In the genomic region with DNA sequence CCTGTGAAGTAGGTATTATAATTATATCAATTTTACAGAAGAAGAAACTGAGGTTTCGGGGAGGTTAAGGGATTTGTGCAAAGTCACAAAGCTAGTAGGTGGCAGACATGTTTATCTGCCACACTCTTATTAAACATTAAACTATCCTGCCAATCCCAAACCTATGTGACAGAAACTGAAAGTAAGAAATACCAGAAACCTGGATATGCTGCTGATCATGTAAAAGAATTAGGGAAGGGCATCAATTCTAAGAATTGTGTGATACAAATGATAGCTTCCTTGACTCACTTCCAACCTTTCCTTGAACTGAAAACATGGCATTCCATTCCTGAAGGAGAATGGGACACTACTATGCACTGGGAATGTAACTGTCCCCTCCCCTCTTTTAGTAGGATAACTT, we compare ENCODE assay signal across 14 cellular contexts. TPM values are rescaled to one million over a fixed set of nuclear protein-coding genes. Genes with fewer than 3 reads are reported as not detected.
DNase-seq lines count a peak whose midpoint lies in the region; ATAC-seq and TF ChIP-seq lines count a peak whose summit lies in the region.
"Had no signal": no experiment of that assay in that cellular context is flagged by ENCODE, and none has a peak within 500 bp of the region (broad histone marks: within the 10 kb centered on the region; RNA-seq: fewer than 3 reads in every experiment).

No MANE protein-coding gene starts in this region.

- 81% methylated on average over 1 of the region's 1 CpG for WGBS in suprapubic skin

- no peaks in the 10 kb centered on the region for H3K27me3 ChIP-seq in skeletal muscle satellite cell (ENCODE audit: control insufficient read depth, insufficient read depth, low read length)
- no peaks in the 10 kb centered on the region for H3K27me3 ChIP-seq in suprapubic skin
- H3K27me3 ChIP-seq: MG63 had no signal

- H3K4me3 ChIP-seq in NB4 (ENCODE audit: low read depth, low read length) (peak overlapping the region; percentile 74), skeletal muscle satellite cell (ENCODE audit: low read length) (no peak overlapping the region), suprapubic skin (no peak overlapping the region)
- H3K4me3 ChIP-seq: MG63 had no signal

- no peak for DNase-seq in activated CD8-positive, alpha-beta T cell treated with anti-CD3 and anti-CD28 coated beads for 36 hours
- DNase-seq in activated CD8-positive, alpha-beta T cell treated with anti-CD3 and anti-CD28 coated beads, Interleukin-2, amount 10 ng/mL, durations not matched to agents 7 days and 5 days: no peak
- no peak for DNase-seq in NB4 (ENCODE audit: low read depth)
- DNase-seq in effector memory CD8-positive, alpha-beta T cell: no peak
- no peak for DNase-seq in suprapubic skin (ENCODE audit: low spot score in 2 of 2)
- DNase-seq in NCI-H2081 treated with DMSO at 0.1 percent for 48 hours (lab: John Stamatoyannopoulos, UW): no peak
- DNase-seq in sciatic nerve (ENCODE audit: low spot score): no peak
- DNase-seq: activated CD4-positive, alpha-beta T cell treated with anti-CD3 and anti-CD28 coated beads for 48 hours; activated T-cell treated with anti-CD3 and anti-CD28 coated beads, Interleukin-2, amount 50 U/mL, for 48 hours; Caco-2; MG63; substantia nigra had no signal

- H3K36me3 Mint-ChIP-seq in activated CD8-positive, alpha-beta T cell treated with anti-CD3 and anti-CD28 coated beads for 36 hours (ENCODE audit: low read depth): peaks cover 24% of the 10 kb centered on the region
- peaks cover 25% of the 10 kb centered on the region for H3K36me3 Mint-ChIP-seq in activated CD8-positive, alpha-beta T cell treated with anti-CD3 and anti-CD28 coated beads, Interleukin-2, amount 10 ng/mL, durations not matched to agents 7 days and 5 days (ENCODE audit: low read depth)
- peaks cover 3% of the 10 kb centered on the region for H3K36me3 Mint-ChIP-seq in effector memory CD8-positive, alpha-beta T cell (ENCODE audit: insufficient read depth)

- no peak for ATAC-seq in activated CD8-positive, alpha-beta T cell treated with anti-CD3 and anti-CD28 coated beads for 36 hours
- no peak for ATAC-seq in activated CD8-positive, alpha-beta T cell treated with anti-CD3 and anti-CD28 coated beads, Interleukin-2, amount 10 ng/mL, durations not matched to agents 7 days and 5 days
- ATAC-seq in effector memory CD8-positive, alpha-beta T cell (replicated peaks): no peak
- no peak for ATAC-seq in sciatic nerve
- ATAC-seq: Right ventricle myocardium inferior had no signal

- H3K4me1 ChIP-seq in skeletal muscle satellite cell (ENCODE audit: control insufficient read depth, insufficient read depth, low read length) (peaks cover 41% of the 10 kb centered on the region), suprapubic skin (peaks cover 24% of the 10 kb centered on the region)

- H3K4me2 ChIP-seq in skeletal muscle satellite cell (ENCODE audit: low read length): peak overlapping the region; percentile 21

- no peaks in the 10 kb centered on the region for H3K9me3 ChIP-seq in skeletal muscle satellite cell (replicated peaks; ENCODE audit: low read length)
- H3K9me3 ChIP-seq in suprapubic skin: no peaks in the 10 kb centered on the region
- H3K9me3 ChIP-seq: Caco-2 had no signal

- H3K36me3 ChIP-seq in skeletal muscle satellite cell (ENCODE audit: insufficient read depth, low read length) (no peaks in the 10 kb centered on the region), suprapubic skin (no peaks in the 10 kb centered on the region)
- H3K36me3 ChIP-seq: MG63 had no signal

- TF ChIP-seq CTCF in activated CD8-positive, alpha-beta T cell treated with anti-CD3 and anti-CD28 coated beads for 36 hours (IDR thresholded peaks at IDR 0.05): no peak
- no peak for TF ChIP-seq CTCF in NB4 (IDR thresholded peaks at IDR 0.05; ENCODE audit: low read depth, low read length)
- no peak for TF ChIP-seq CTCF in suprapubic skin (IDR thresholded peaks at IDR 0.05)

- peak overlapping the region; percentile 32 for H3K4me3 Mint-ChIP-seq in activated CD8-positive, alpha-beta T cell treated with anti-CD3 and anti-CD28 coated beads for 36 hours
- no peak overlapping the region for H3K4me3 Mint-ChIP-seq in activated CD8-positive, alpha-beta T cell treated with anti-CD3 and anti-CD28 coated beads, Interleukin-2, amount 10 ng/mL, durations not matched to agents 7 days and 5 days
- H3K4me3 Mint-ChIP-seq in effector memory CD8-positive, alpha-beta T cell: peak overlapping the region; percentile 25 to 93

- H3K4me1 Mint-ChIP-seq in activated CD8-positive, alpha-beta T cell treated with anti-CD3 and anti-CD28 coated beads for 36 hours (ENCODE audit: low read depth): peaks cover 48% of the 10 kb centered on the region
- H3K4me1 Mint-ChIP-seq in activated CD8-positive, alpha-beta T cell treated with anti-CD3 and anti-CD28 coated beads, Interleukin-2, amount 10 ng/mL, durations not matched to agents 7 days and 5 days (ENCODE audit: low read depth): peaks cover 41% of the 10 kb centered on the region
- H3K4me1 Mint-ChIP-seq in effector memory CD8-positive, alpha-beta T cell (ENCODE audit: low read depth in 2 of 2): peaks cover 33 to 52% of the 10 kb centered on the region in 2 donors

- TF ChIP-seq POLR2A in NB4 (IDR thresholded peaks at IDR 0.05; ENCODE audit: extremely low read depth, insufficient read length) (no peak), suprapubic skin (IDR thresholded peaks at IDR 0.05) (no peak)

- H3K9me3 Mint-ChIP-seq in activated CD8-positive, alpha-beta T cell treated with anti-CD3 and anti-CD28 coated beads for 36 hours: peaks cover 10% of the 10 kb centered on the region
- H3K9me3 Mint-ChIP-seq in activated CD8-positive, alpha-beta T cell treated with anti-CD3 and anti-CD28 coated beads, Interleukin-2, amount 10 ng/mL, durations not matched to agents 7 days and 5 days (ENCODE audit: insufficient read depth): peaks cover 8% of the 10 kb centered on the region
- H3K9me3 Mint-ChIP-seq in effector memory CD8-positive, alpha-beta T cell: no peaks in the 10 kb centered on the region

- POLR2A ChIA-PET in activated CD8-positive, alpha-beta T cell treated with anti-CD3 and anti-CD28 coated beads for 36 hours (lab: Charles Lee): interaction anchor here (0.7 to 1.2 kb wide), 2 partner anchors 40 to 171 kb away, joined by 3 to 5 read pairs; no protein-coding TSS in a partner anchor
- POLR2A ChIA-PET in activated CD8-positive, alpha-beta T cell treated with anti-CD3 and anti-CD28 coated beads, Interleukin-2, amount 10 ng/mL, durations not matched to agents 7 days and 5 days (lab: Charles Lee): interaction anchor here (5.0 kb wide), 1 partner anchor 17 kb away, joined by 35 read pairs; a partner anchor contains a TSS

- CTCF ChIA-PET in activated CD8-positive, alpha-beta T cell treated with anti-CD3 and anti-CD28 coated beads for 36 hours (lab: Charles Lee): interaction anchor here (0.6 to 8.5 kb wide), 2 partner anchors 21 to 56 kb away, joined by 3 to 129 read pairs; a partner anchor contains a TSS
- CTCF ChIA-PET in activated CD8-positive, alpha-beta T cell treated with anti-CD3 and anti-CD28 coated beads, Interleukin-2, amount 10 ng/mL, durations not matched to agents 7 days and 5 days (lab: Charles Lee): interaction anchor here (1.1 to 6.5 kb wide), 3 partner anchors 21 to 235 kb away, joined by 3 to 146 read pairs (median 3); a partner anchor contains a TSS

- no peak for TF ChIP-seq EP300 in suprapubic skin (IDR thresholded peaks at IDR 0.05)

- H3K27ac ChIP-seq in suprapubic skin: no peak overlapping the region

- intact Hi-C loops in activated CD8-positive, alpha-beta T cell treated with anti-CD3 and anti-CD28 coated beads for 36 hours (cut with micrococcal nuclease): loop anchor here (5.0 kb wide), 1 partner anchor 309 kb away; no protein-coding TSS in a partner anchor
- intact Hi-C loops in sciatic nerve (cut with DNase I): no loop called here

- no peaks in the 10 kb centered on the region for H3K27me3 Mint-ChIP-seq in activated CD8-positive, alpha-beta T cell treated with anti-CD3 and anti-CD28 coated beads for 36 hours
- H3K27me3 Mint-ChIP-seq in activated CD8-positive, alpha-beta T cell treated with anti-CD3 and anti-CD28 coated beads, Interleukin-2, amount 10 ng/mL, durations not matched to agents 7 days and 5 days (ENCODE audit: low read depth): no peaks in the 10 kb centered on the region
- no peaks in the 10 kb centered on the region for H3K27me3 Mint-ChIP-seq in effector memory CD8-positive, alpha-beta T cell

- no peak overlapping the region for H3K27ac Mint-ChIP-seq in activated CD8-positive, alpha-beta T cell treated with anti-CD3 and anti-CD28 coated beads for 36 hours
- H3K27ac Mint-ChIP-seq in activated CD8-positive, alpha-beta T cell treated with anti-CD3 and anti-CD28 coated beads, Interleukin-2, amount 10 ng/mL, durations not matched to agents 7 days and 5 days: no peak overlapping the region
- peak overlapping the region in 1 of 2 donors; percentile 82 for H3K27ac Mint-ChIP-seq in effector memory CD8-positive, alpha-beta T cell

- H3K9ac ChIP-seq in skeletal muscle satellite cell (ENCODE audit: low read depth, low read length): peak overlapping the region; percentile 10

RNA-seq across cellular contexts. Expression of a gene that starts 16.9 kb away (rescaled TPM):
- 10 to 100 TPM; 46.0 to 47.1 TPM for total RNA-seq in activated CD8-positive, alpha-beta T cell treated with anti-CD3 and anti-CD28 coated beads for 36 hours
- 10 to 100 TPM; 57.1 to 61.4 TPM for total RNA-seq in activated CD8-positive, alpha-beta T cell treated with anti-CD3 and anti-CD28 coated beads, Interleukin-2, amount 10 ng/mL, durations not matched to agents 7 days and 5 days
- 25.8 and 37.8 TPM in 2 replicates for total RNA-seq in skeletal muscle satellite cell (2012; rRNA removed)
- total RNA-seq in suprapubic skin (10 to 100 TPM; 22.7 to 61.7 (median 38.8) TPM), sciatic nerve (44.1 TPM)

RNA-seq across cellular contexts. Expression of a gene that starts 20.5 kb away (rescaled TPM):
- 10 to 100 TPM; 18.0 to 19.8 TPM for total RNA-seq in activated CD8-positive, alpha-beta T cell treated with anti-CD3 and anti-CD28 coated beads for 36 hours
- 10 to 100 TPM; 23.3 to 25.3 TPM for total RNA-seq in activated CD8-positive, alpha-beta T cell treated with anti-CD3 and anti-CD28 coated beads, Interleukin-2, amount 10 ng/mL, durations not matched to agents 7 days and 5 days
- total RNA-seq in skeletal muscle satellite cell (2012; rRNA removed): 18.8 and 19.0 TPM in 2 replicates
- 10 to 100 TPM; 37.7 to 66.3 (median 50.1) TPM for total RNA-seq in suprapubic skin
- total RNA-seq in sciatic nerve: 38.2 TPM
